Comparison of ENCODE assay signal across 17 cellular contexts in the genomic region with DNA sequence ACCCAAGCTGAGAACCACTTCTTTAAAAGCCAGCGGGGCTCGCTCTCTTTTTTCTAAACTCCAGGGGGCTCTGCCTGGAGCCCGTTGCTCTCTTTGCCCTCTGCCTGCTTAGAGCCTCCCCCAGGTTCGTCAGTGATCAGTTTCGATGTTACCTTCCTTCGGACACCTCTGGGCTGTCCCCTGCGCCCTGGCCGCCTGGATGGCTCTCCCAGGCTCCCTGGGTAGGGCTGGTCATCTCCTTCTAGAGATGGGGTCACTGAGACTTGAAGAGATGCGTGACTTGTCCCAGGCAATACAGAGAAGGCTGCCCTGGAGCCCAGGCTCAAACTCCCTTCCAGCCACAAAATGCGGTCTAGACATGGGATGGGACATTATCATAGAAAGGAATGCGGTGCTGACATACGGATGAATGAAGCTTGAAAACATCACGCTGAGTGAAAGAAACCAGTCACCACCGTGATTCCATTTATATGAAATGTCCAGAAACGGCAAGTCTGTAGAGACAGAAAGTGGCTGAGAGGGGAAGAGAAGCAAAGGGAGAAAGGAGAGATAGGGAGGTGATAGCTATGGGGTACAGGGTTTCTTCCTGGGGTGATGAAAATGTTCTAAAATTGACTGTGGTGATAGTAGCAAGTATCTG. TPM values are rescaled to one million over a fixed set of nuclear protein-coding genes. Genes with fewer than 3 reads are reported as not detected.
A peak's percentile ranks its signal among the peaks of the same experiment; 100 is the strongest.
DNase-seq lines count a peak whose midpoint lies in the region; ATAC-seq and TF ChIP-seq lines count a peak whose summit lies in the region.
"Had no signal": no experiment of that assay in that cellular context is flagged by ENCODE, and none has a peak within 500 bp of the region (broad histone marks: within the 10 kb centered on the region; RNA-seq: fewer than 3 reads in every experiment).

No MANE protein-coding gene starts in this region.

- POLR2A ChIA-PET in WTC11 (lab: Charles Lee): no interaction called here

- H3K4me3 Mint-ChIP-seq in WTC11 (no peak overlapping the region), nephron progenitor cell (no peak overlapping the region)
- H3K4me3 Mint-ChIP-seq: CD4-positive, alpha-beta T cell had no signal

- H3K27me3 Mint-ChIP-seq in WTC11 (ENCODE audit: low read depth): no peaks in the 10 kb centered on the region; the same call in 1 of the 2 replicates
- H3K27me3 Mint-ChIP-seq in nephron progenitor cell (ENCODE audit: low read depth, poor library complexity): peaks cover 28% of the 10 kb centered on the region

- H3K9me3 Mint-ChIP-seq in WTC11 (no peaks in the 10 kb centered on the region), nephron progenitor cell (no peaks in the 10 kb centered on the region)
- H3K9me3 Mint-ChIP-seq: CD4-positive, alpha-beta T cell had no signal

- H3K36me3 Mint-ChIP-seq in WTC11: no peaks in the 10 kb centered on the region
- no peaks in the 10 kb centered on the region for H3K36me3 Mint-ChIP-seq in nephron progenitor cell (ENCODE audit: low read depth)

- CTCF ChIA-PET in WTC11 (lab: Charles Lee): interaction anchor here (1.1 to 3.7 kb wide), 4 partner anchors 12 to 94 kb away, joined by 4 to 17 read pairs (median 6); a partner anchor contains a TSS

- peak; percentile 22 for DNase-seq in activated effector memory CD4-positive, alpha-beta T cell treated with anti-CD3 and anti-CD28 coated beads, Interleukin-2, amount 50 U/mL, for 16 hours
- DNase-seq in activated effector memory CD4-positive, alpha-beta T cell treated with Interleukin-2 at 50 U/mL for 16 hours: no peak
- DNase-seq in WTC11 (ENCODE audit: low spot score) (no peak), nephron progenitor cell (no peak), foreskin melanocyte (no peak), pons (ENCODE audit: low spot score) (no peak), UCSD-AML1 (lab: John Stamatoyannopoulos, UW; ENCODE audit: unreplicated experiment) (no peak)
- DNase-seq: Caco-2; CD4-positive, alpha-beta T cell; NCI-H1105; NCI-H1694; NCI-H510A; NCI-H748 treated with DMSO at 0.1 percent for 48 hours; OCI-M1; SHP77 had no signal

- 0 out of 2 replicates have a peak, but pooled peaks have one; percentile 11 for ATAC-seq in WTC11
- no peak for ATAC-seq in HG03045 (IDR thresholded peaks at IDR 0.05; ENCODE audit: unreplicated experiment)
- ATAC-seq: K562 had no signal

- H3K27ac Mint-ChIP-seq in WTC11 (no peak overlapping the region), nephron progenitor cell (peak overlapping the region; percentile 11)
- H3K27ac Mint-ChIP-seq: CD4-positive, alpha-beta T cell had no signal

- H3K4me1 Mint-ChIP-seq in WTC11: peaks cover 29% of the 10 kb centered on the region
- peaks cover 8% of the 10 kb centered on the region for H3K4me1 Mint-ChIP-seq in nephron progenitor cell

- no peak for TF ChIP-seq CTCF in WTC11 (IDR thresholded peaks at IDR 0.05)
- TF ChIP-seq CTCF in nephron progenitor cell (IDR thresholded peaks at IDR 0.05): no peak

TF ChIP-seq in WTC11, 78 proteins besides CTCF, POLR2A, EP300 and RAD21 (continues in another document):
- TF ChIP-seq CBFB (CRISPR knock-in tag; IDR thresholded peaks at IDR 0.05; ENCODE audit: low read depth) (no peak), JUN (CRISPR knock-in tag; IDR thresholded peaks at IDR 0.05) (no peak), PRRX2 (CRISPR knock-in tag; IDR thresholded peaks at IDR 0.05) (no peak), ETV6 (CRISPR knock-in tag; IDR thresholded peaks at IDR 0.05) (no peak), ZNF317 (CRISPR knock-in tag; IDR thresholded peaks at IDR 0.05; ENCODE audit: borderline replicate concordance, low read depth) (no peak), NFE2L1 (CRISPR knock-in tag; IDR thresholded peaks at IDR 0.05) (no peak), ZNF121 (CRISPR knock-in tag; IDR thresholded peaks at IDR 0.05) (no peak), ZNF232 (CRISPR knock-in tag; IDR thresholded peaks at IDR 0.05) (no peak)
- TF ChIP-seq, protein P1, sequence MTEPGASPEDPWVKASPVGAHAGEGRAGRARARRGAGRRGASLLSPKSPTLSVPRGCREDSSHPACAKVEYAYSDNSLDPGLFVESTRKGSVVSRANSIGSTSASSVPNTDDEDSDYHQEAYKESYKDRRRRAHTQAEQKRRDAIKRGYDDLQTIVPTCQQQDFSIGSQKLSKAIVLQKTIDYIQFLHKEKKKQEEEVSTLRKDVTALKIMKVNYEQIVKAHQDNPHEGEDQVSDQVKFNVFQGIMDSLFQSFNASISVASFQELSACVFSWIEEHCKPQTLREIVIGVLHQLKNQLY (CRISPR knock-in tag; IDR thresholded peaks at IDR 0.05): no peak
- TF ChIP-seq, protein P2, sequence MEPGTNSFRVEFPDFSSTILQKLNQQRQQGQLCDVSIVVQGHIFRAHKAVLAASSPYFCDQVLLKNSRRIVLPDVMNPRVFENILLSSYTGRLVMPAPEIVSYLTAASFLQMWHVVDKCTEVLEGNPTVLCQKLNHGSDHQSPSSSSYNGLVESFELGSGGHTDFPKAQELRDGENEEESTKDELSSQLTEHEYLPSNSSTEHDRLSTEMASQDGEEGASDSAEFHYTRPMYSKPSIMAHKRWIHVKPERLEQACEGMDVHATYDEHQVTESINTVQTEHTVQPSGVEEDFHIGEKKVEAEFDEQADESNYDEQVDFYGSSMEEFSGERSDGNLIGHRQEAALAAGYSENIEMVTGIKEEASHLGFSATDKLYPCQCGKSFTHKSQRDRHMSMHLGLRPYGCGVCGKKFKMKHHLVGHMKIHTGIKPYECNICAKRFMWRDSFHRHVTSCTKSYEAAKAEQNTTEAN (CRISPR knock-in tag; IDR thresholded peaks at IDR 0.05): no peak
- TF ChIP-seq, protein P3, sequence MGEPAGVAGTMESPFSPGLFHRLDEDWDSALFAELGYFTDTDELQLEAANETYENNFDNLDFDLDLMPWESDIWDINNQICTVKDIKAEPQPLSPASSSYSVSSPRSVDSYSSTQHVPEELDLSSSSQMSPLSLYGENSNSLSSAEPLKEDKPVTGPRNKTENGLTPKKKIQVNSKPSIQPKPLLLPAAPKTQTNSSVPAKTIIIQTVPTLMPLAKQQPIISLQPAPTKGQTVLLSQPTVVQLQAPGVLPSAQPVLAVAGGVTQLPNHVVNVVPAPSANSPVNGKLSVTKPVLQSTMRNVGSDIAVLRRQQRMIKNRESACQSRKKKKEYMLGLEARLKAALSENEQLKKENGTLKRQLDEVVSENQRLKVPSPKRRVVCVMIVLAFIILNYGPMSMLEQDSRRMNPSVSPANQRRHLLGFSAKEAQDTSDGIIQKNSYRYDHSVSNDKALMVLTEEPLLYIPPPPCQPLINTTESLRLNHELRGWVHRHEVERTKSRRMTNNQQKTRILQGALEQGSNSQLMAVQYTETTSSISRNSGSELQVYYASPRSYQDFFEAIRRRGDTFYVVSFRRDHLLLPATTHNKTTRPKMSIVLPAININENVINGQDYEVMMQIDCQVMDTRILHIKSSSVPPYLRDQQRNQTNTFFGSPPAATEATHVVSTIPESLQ (CRISPR knock-in tag; IDR thresholded peaks at IDR 0.05): no peak
- TF ChIP-seq, protein P4, sequence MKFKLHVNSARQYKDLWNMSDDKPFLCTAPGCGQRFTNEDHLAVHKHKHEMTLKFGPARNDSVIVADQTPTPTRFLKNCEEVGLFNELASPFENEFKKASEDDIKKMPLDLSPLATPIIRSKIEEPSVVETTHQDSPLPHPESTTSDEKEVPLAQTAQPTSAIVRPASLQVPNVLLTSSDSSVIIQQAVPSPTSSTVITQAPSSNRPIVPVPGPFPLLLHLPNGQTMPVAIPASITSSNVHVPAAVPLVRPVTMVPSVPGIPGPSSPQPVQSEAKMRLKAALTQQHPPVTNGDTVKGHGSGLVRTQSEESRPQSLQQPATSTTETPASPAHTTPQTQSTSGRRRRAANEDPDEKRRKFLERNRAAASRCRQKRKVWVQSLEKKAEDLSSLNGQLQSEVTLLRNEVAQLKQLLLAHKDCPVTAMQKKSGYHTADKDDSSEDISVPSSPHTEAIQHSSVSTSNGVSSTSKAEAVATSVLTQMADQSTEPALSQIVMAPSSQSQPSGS (CRISPR knock-in tag; IDR thresholded peaks at IDR 0.05; ENCODE audit: borderline replicate concordance, low read depth): no peak
- TF ChIP-seq, protein P5, sequence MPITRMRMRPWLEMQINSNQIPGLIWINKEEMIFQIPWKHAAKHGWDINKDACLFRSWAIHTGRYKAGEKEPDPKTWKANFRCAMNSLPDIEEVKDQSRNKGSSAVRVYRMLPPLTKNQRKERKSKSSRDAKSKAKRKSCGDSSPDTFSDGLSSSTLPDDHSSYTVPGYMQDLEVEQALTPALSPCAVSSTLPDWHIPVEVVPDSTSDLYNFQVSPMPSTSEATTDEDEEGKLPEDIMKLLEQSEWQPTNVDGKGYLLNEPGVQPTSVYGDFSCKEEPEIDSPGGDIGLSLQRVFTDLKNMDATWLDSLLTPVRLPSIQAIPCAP (CRISPR knock-in tag; IDR thresholded peaks at IDR 0.05): no peak
- TF ChIP-seq, protein P6, sequence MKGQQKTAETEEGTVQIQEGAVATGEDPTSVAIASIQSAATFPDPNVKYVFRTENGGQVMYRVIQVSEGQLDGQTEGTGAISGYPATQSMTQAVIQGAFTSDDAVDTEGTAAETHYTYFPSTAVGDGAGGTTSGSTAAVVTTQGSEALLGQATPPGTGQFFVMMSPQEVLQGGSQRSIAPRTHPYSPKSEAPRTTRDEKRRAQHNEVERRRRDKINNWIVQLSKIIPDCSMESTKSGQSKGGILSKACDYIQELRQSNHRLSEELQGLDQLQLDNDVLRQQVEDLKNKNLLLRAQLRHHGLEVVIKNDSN (CRISPR knock-in tag; IDR thresholded peaks at IDR 0.05): no peak
- TF ChIP-seq, protein P7, sequence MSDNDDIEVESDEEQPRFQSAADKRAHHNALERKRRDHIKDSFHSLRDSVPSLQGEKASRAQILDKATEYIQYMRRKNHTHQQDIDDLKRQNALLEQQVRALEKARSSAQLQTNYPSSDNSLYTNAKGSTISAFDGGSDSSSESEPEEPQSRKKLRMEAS (CRISPR knock-in tag; IDR thresholded peaks at IDR 0.05): no peak

RNA-seq across cellular contexts. Expression of a gene that starts 14.6 kb away (rescaled TPM):
- 1.2 to 1.4 TPM (median 1.2 TPM) in 3 replicates for total RNA-seq in WTC11 (2021)
- total RNA-seq: CD4-positive, alpha-beta T cell; K562 had no signal
